ENCODE assay signal across 19 cellular contexts in genomic region chr16:67549240-67549639, GRCh38. TPM values are rescaled to one million over a fixed set of nuclear protein-coding genes. Genes with fewer than 3 reads are reported as not detected.
DNase-seq lines count a peak whose midpoint lies in the region; ATAC-seq and TF ChIP-seq lines count a peak whose summit lies in the region.
"Had no signal": no experiment of that assay in that cellular context is flagged by ENCODE, and none has a peak within 500 bp of the region (broad histone marks: within the 10 kb centered on the region; RNA-seq: fewer than 3 reads in every experiment).

No MANE protein-coding gene starts in this region.

- peaks cover 9% of the 10 kb centered on the region; the same call in 1 of the 2 replicates for H3K36me3 ChIP-seq in Loucy (ENCODE audit: insufficient read depth, low read length)
- H3K36me3 ChIP-seq: neural progenitor cell had no signal

- peaks cover 62% of the 10 kb centered on the region for H3K79me2 ChIP-seq in Loucy (ENCODE audit: insufficient read depth, low read length)

- H3K4me3 ChIP-seq in Loucy (ENCODE audit: low read length, poor library complexity, severe bottlenecking): peak overlapping the region; percentile 75
- H3K4me3 ChIP-seq: ascending aorta, neural progenitor cell had no signal

- CTCF ChIA-PET in activated CD4-positive, alpha-beta T cell treated with anti-CD3 and anti-CD28 coated beads for 36 hours (lab: Charles Lee): interaction anchor here (0.5 to 1.0 kb wide), 3 partner anchors 95 to 229 kb away, joined by 3 to 4 read pairs (median 3); partner anchors contain the start of gene CARMIL2

- H3K4me2 ChIP-seq in Loucy (ENCODE audit: low read depth, low read length, poor library complexity, severe bottlenecking): peak overlapping the region; percentile 99
- H3K4me2 ChIP-seq: KMS-11, neural progenitor cell had no signal

- H3K4me3 Mint-ChIP-seq in activated CD4-positive, alpha-beta T cell treated with anti-CD3 and anti-CD28 coated beads for 36 hours: no peak overlapping the region
- H3K4me3 Mint-ChIP-seq in activated naive CD8-positive, alpha-beta T cell treated with anti-CD3 and anti-CD28 coated beads for 36 hours: no peak overlapping the region
- H3K4me3 Mint-ChIP-seq: mesothelial cell of epicardium, neural progenitor cell had no signal

- peaks cover 78% of the 10 kb centered on the region for H3K4me1 ChIP-seq in Loucy (ENCODE audit: insufficient read depth, low read length, poor library complexity, severe bottlenecking)
- H3K4me1 ChIP-seq: neural progenitor cell had no signal

- no peaks in the 10 kb centered on the region for H4K20me1 ChIP-seq in Loucy (ENCODE audit: insufficient read depth, low read length, poor library complexity, severe bottlenecking)

- H3K4me1 Mint-ChIP-seq in activated CD4-positive, alpha-beta T cell treated with anti-CD3 and anti-CD28 coated beads for 36 hours: peaks cover 37% of the 10 kb centered on the region
- peaks cover 40% of the 10 kb centered on the region for H3K4me1 Mint-ChIP-seq in activated naive CD8-positive, alpha-beta T cell treated with anti-CD3 and anti-CD28 coated beads for 36 hours
- H3K4me1 Mint-ChIP-seq: mesothelial cell of epicardium had no signal

- intact Hi-C loops in activated CD4-positive, alpha-beta T cell treated with anti-CD3 and anti-CD28 coated beads for 36 hours (cut with DNase I, micrococcal nuclease): loop anchor here in 1 of 2 experiments (5.0 kb wide), 1 partner anchor 113 kb away; the partner anchor contains the start of genes ACD and PARD6A
- intact Hi-C loops in posterior vena cava (cut with DNase I): loop anchor here in 1 of 2 donors (1.0 kb wide), 1 partner anchor 11 kb away; no protein-coding TSS in a partner anchor

- H3K36me3 Mint-ChIP-seq in activated CD4-positive, alpha-beta T cell treated with anti-CD3 and anti-CD28 coated beads for 36 hours (ENCODE audit: low read depth): peaks cover 6% of the 10 kb centered on the region
- peaks cover 9% of the 10 kb centered on the region for H3K36me3 Mint-ChIP-seq in activated naive CD8-positive, alpha-beta T cell treated with anti-CD3 and anti-CD28 coated beads for 36 hours
- H3K36me3 Mint-ChIP-seq: mesothelial cell of epicardium had no signal

- H3K9me3 Mint-ChIP-seq in activated CD4-positive, alpha-beta T cell treated with anti-CD3 and anti-CD28 coated beads for 36 hours (ENCODE audit: low read depth): no peaks in the 10 kb centered on the region
- no peaks in the 10 kb centered on the region for H3K9me3 Mint-ChIP-seq in activated naive CD8-positive, alpha-beta T cell treated with anti-CD3 and anti-CD28 coated beads for 36 hours
- H3K9me3 Mint-ChIP-seq: mesothelial cell of epicardium, neural progenitor cell had no signal

- ATAC-seq in activated CD4-positive, alpha-beta T cell treated with anti-CD3 and anti-CD28 coated beads for 36 hours: no peak
- no peak for ATAC-seq in HG03565 (IDR thresholded peaks at IDR 0.05; ENCODE audit: unreplicated experiment)
- ATAC-seq: Right ventricle myocardium inferior had no signal

- no peak for TF ChIP-seq CTCF in Loucy (conservative IDR thresholded peaks at IDR 0.05; ENCODE audit: low read length)

- H3K9me3 ChIP-seq in Loucy (ENCODE audit: insufficient read depth, low read depth, low read length): no peaks in the 10 kb centered on the region
- H3K9me3 ChIP-seq: ascending aorta had no signal

- H3K9me2 ChIP-seq in Loucy (replicated peaks; ENCODE audit: low read depth, low read length): no peaks in the 10 kb centered on the region

- DNase-seq in activated CD4-positive, alpha-beta T cell treated with anti-CD3 and anti-CD28 coated beads for 36 hours: no peak
- no peak for DNase-seq in activated CD4-positive, alpha-beta T cell treated with anti-CD3 and anti-CD28 coated beads for 4 hours
- DNase-seq in activated naive CD8-positive, alpha-beta T cell treated with anti-CD3 and anti-CD28 coated beads for 36 hours: no peak
- DNase-seq in posterior vena cava (ENCODE audit: low spot score) (peak; percentile 40), COLO829 (ENCODE audit: low spot score) (no peak), NCI-H2227 treated with DMSO at 0.1 percent for 48 hours (lab: John Stamatoyannopoulos, UW) (no peak)
- DNase-seq: C1 segment of cervical spinal cord; DMS53; HCEC 1CT; NCI-H1417; NCI-H226; stimulated activated CD4-positive, alpha-beta T cell treated with anti-CD3 and anti-CD28 coated beads, Interleukin-15, amount 100 ng/mL, for 24 hours had no signal

- H3F3A ChIP-seq in Loucy (ENCODE audit: low read depth): peaks cover 18% of the 10 kb centered on the region; the same call in 1 of the 2 replicates

- H2AFZ ChIP-seq in Loucy (ENCODE audit: low read length): no peak overlapping the region
- H2AFZ ChIP-seq: neural progenitor cell had no signal

- no peaks in the 10 kb centered on the region for H3K27me3 ChIP-seq in Loucy (ENCODE audit: insufficient read depth, low read length, poor library complexity, severe bottlenecking)
- H3K27me3 ChIP-seq: ascending aorta, neural progenitor cell had no signal

- POLR2A ChIA-PET in activated CD4-positive, alpha-beta T cell treated with anti-CD3 and anti-CD28 coated beads for 36 hours (lab: Charles Lee): no interaction called here

- no peaks in the 10 kb centered on the region for H3K27me3 Mint-ChIP-seq in activated CD4-positive, alpha-beta T cell treated with anti-CD3 and anti-CD28 coated beads for 36 hours
- H3K27me3 Mint-ChIP-seq in activated naive CD8-positive, alpha-beta T cell treated with anti-CD3 and anti-CD28 coated beads for 36 hours: no peaks in the 10 kb centered on the region

- H3K9ac ChIP-seq in Loucy (ENCODE audit: low read depth, low read length, poor library complexity, severe bottlenecking): peak overlapping the region; percentile 98
- H3K9ac ChIP-seq: KMS-11, neural progenitor cell had no signal

- peak overlapping the region; percentile 51 for H3K27ac Mint-ChIP-seq in activated CD4-positive, alpha-beta T cell treated with anti-CD3 and anti-CD28 coated beads for 36 hours
- peak overlapping the region; percentile 60 for H3K27ac Mint-ChIP-seq in activated naive CD8-positive, alpha-beta T cell treated with anti-CD3 and anti-CD28 coated beads for 36 hours
- H3K27ac Mint-ChIP-seq: mesothelial cell of epicardium had no signal

RNA-seq across cellular contexts. Expression of gene CTCF, which starts 13.1 kb away (rescaled TPM):
- 10 to 100 TPM; 51.0 to 66.4 TPM for total RNA-seq in activated CD4-positive, alpha-beta T cell treated with anti-CD3 and anti-CD28 coated beads for 36 hours
- 10 to 100 TPM; 55.8 to 55.9 TPM for total RNA-seq in activated naive CD8-positive, alpha-beta T cell treated with anti-CD3 and anti-CD28 coated beads for 36 hours
- total RNA-seq in posterior vena cava: 10 to 100 TPM; 27.6 to 27.8 TPM

RNA-seq across cellular contexts. Expression of gene RIPOR1, which starts 20.6 kb away (rescaled TPM):
- 10 to 100 TPM; 18.9 to 24.1 TPM for total RNA-seq in activated CD4-positive, alpha-beta T cell treated with anti-CD3 and anti-CD28 coated beads for 36 hours
- total RNA-seq in activated naive CD8-positive, alpha-beta T cell treated with anti-CD3 and anti-CD28 coated beads for 36 hours: 10 to 100 TPM; 13.9 to 14.0 TPM
- 100 to 1,000 TPM in 1 of 2 donors, 10 to 100 TPM in 1; 92.5 to 123 TPM for total RNA-seq in posterior vena cava
